12 cellular contexts compared by ENCODE assay signal in the genomic region with DNA sequence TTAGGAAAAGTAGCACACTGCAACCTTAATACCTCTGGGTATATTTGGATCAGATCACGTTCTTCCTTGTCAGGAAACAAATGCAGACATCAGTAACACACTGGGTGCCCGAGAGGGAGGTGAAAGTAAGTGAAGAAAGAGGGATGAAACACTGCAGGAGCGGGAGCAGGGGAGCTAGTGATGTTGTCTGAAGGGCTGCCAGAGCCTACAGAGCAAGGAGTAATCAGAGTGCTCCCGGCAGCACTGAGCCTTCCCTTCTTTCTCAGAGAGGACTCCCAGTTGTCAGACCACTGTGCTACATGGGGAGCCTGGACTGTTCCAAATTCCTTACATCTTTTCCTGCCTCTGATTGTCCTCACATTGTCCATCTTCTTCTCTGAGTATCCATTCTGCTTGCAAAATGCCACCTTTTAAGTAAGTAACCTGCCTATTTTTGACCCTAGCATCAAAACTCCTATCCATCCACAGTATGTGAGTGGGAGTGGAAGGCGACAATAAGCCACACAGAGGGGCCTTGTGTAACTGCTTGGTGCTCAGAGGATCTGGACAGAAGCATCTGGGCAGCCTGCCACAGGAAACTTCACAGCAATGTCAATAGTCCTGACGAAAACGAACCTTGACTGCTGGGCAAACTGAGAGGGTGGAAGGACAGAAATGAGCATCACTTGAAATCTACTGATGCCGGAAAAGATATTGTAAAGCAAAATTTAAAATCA. TPM values are rescaled to one million over a fixed set of nuclear protein-coding genes. Genes with fewer than 3 reads are reported as not detected.
DNase-seq lines count a peak whose midpoint lies in the region; ATAC-seq lines count a peak whose summit lies in the region.
"Had no signal": no experiment of that assay in that cellular context is flagged by ENCODE, and none has a peak within 500 bp of the region (broad histone marks: within the 10 kb centered on the region; RNA-seq: fewer than 3 reads in every experiment).

No MANE protein-coding gene starts in this region.

- ATAC-seq in Right ventricle myocardium inferior (peak; percentile 73), aorta (ENCODE audit: low FRiP score) (no peak)
- ATAC-seq: left colon had no signal

- no peaks in the 10 kb centered on the region for H3K27me3 ChIP-seq in aorta (ENCODE audit: control insufficient read depth in 1 of 2, insufficient read depth in 2 of 2, low read length in 1 of 2)

- 57% methylated on average over 8 of the region's 8 CpGs for WGBS in aorta, 2 donors

- DNase-seq in Right ventricle myocardium inferior (ENCODE audit: missing footprints) (no peak), cardiac septum (ENCODE audit: low spot score) (no peak), head of caudate nucleus (peak; percentile 22 to 87 (median 70)), nucleus accumbens (lab: John Stamatoyannopoulos, UW) (peak in 44 of 56 donors; percentile 8 to 75 (median 36)), aorta (no peak), NCI-H2171 treated with DMSO at 0.1 percent for 48 hours (lab: John Stamatoyannopoulos, UW) (no peak), NCI-H2171 (lab: John Stamatoyannopoulos, UW) (no peak), NCI-H748 treated with DMSO at 0.1 percent for 48 hours (lab: John Stamatoyannopoulos, UW) (no peak)
- DNase-seq: effector CD8-positive, alpha-beta T cell; NCI-H1694 treated with DMSO at 0.1 percent for 48 hours had no signal

- H3K4me1 ChIP-seq in aorta (ENCODE audit: control insufficient read depth in 1 of 2, insufficient read depth in 2 of 2, low read length in 2 of 2), result peaks cover 0 to 7% of the 10 kb centered on the region in 2 donors

- H3K36me3 ChIP-seq in aorta (ENCODE audit: control insufficient read depth in 1 of 2, insufficient read depth in 2 of 2, low read length in 1 of 2), result no peaks in the 10 kb centered on the region

- no peaks in the 10 kb centered on the region for H3K9me3 ChIP-seq in aorta (ENCODE audit: control insufficient read depth, low read length)

- H3K27ac ChIP-seq in aorta (ENCODE audit: low read depth in 1 of 2, low read length in 2 of 2), result peak overlapping the region; percentile 21 to 51
- H3K27ac ChIP-seq: HL-60 had no signal

- intact Hi-C loops in Right ventricle myocardium inferior (cut with DNase I) (no loop called here), cardiac septum (cut with DNase I) (no loop called here), head of caudate nucleus (cut with DNase I) (no loop called here), aorta (cut with DNase I) (no loop called here)

- no peak overlapping the region for H3K4me3 ChIP-seq in aorta (ENCODE audit: low read length in 2 of 2)

RNA-seq across cellular contexts. Expression of gene NAB1, which starts 10.8 kb away (rescaled TPM):
- 27.5 TPM for total RNA-seq in Right ventricle myocardium inferior
- 35.4 TPM for total RNA-seq in cardiac septum
- total RNA-seq in aorta, result 10 to 100 TPM; 49.5 to 67.8 TPM
- 10 to 100 TPM; 26.9 to 36.2 TPM for polyA plus RNA-seq in aorta

Comparison
In these comparisons a context has a peak if more than half of its experiments do, and no peak if none do; other contexts are left out.
1. DNase-seq: peak in head of caudate nucleus (42 of 42) and nucleus accumbens (44 of 56); none in Right ventricle myocardium inferior (single experiment), cardiac septum (single experiment), aorta (0 of 2), NCI-H2171 treated with DMSO at 0.1 percent for 48 hours (single experiment), NCI-H2171 (single experiment) and NCI-H748 treated with DMSO at 0.1 percent for 48 hours (single experiment).